Comparison of ENCODE assay signal across 8 cellular contexts in genomic region chrX:46758163-46758955, GRCh38. TPM values are rescaled to one million over a fixed set of nuclear protein-coding genes. Genes with fewer than 3 reads are reported as not detected.
DNase-seq lines count a peak whose midpoint lies in the region; ATAC-seq and TF ChIP-seq lines count a peak whose summit lies in the region.

No MANE protein-coding gene starts in this region.

- DNase-seq in CD8-positive, alpha-beta memory T cell = no peak
- peak; percentile 29 for DNase-seq in activated CD8-positive, alpha-beta T cell treated with anti-CD3 and anti-CD28 coated beads for 36 hours
- DNase-seq in fibroblast of lung (ENCODE audit: low read depth in 2 of 2) = peak; percentile 5 to 27
- peak in 3 of 5 donors; percentile 23 to 38 (median 35) for DNase-seq in ovary
- no peak for DNase-seq in NCI-H187 (lab: John Stamatoyannopoulos, UW)
- no peak for DNase-seq in OCI-M1 (lab: John Stamatoyannopoulos, UW)

- H3K4me3 ChIP-seq in CD8-positive, alpha-beta memory T cell (ENCODE audit: low read length) = peak overlapping the region; percentile 52
- peak overlapping the region; percentile 51 to 66 (median 59) for H3K4me3 ChIP-seq in fibroblast of lung (replicated peaks in 1 of 4; ENCODE audit: control extremely low read depth in 1 of 4, insufficient read depth in 1 of 4, low read depth in 3 of 4, low read length in 4 of 4)
- peak overlapping the region; percentile 38 for H3K4me3 ChIP-seq in ovary

- 40 to 55% (median 43%) methylated on average over 46 to 47 of the region's 47 CpGs for WGBS in ovary, 3 donors

- H3K27me3 Mint-ChIP-seq in CD8-positive, alpha-beta memory T cell = peaks cover 11 to 17% of the 10 kb centered on the region in 2 donors
- H3K27me3 Mint-ChIP-seq in IgD-negative memory B cell = no peaks in the 10 kb centered on the region
- H3K27me3 Mint-ChIP-seq in activated CD8-positive, alpha-beta T cell treated with anti-CD3 and anti-CD28 coated beads for 36 hours = peaks cover 5% of the 10 kb centered on the region

- H3K27me3 ChIP-seq in CD8-positive, alpha-beta memory T cell (ENCODE audit: insufficient read depth, low read length, poor library complexity, severe bottlenecking) = no peaks in the 10 kb centered on the region
- H3K27me3 ChIP-seq in fibroblast of lung (ENCODE audit: control insufficient read depth, insufficient read depth, low read length) (no peaks in the 10 kb centered on the region), ovary (no peaks in the 10 kb centered on the region)

- no peak for TF ChIP-seq CTCF in activated CD8-positive, alpha-beta T cell treated with anti-CD3 and anti-CD28 coated beads for 36 hours (IDR thresholded peaks at IDR 0.05)
- TF ChIP-seq CTCF in fibroblast of lung (conservative IDR thresholded peaks at IDR 0.05 in 1 of 2, IDR thresholded peaks at IDR 0.05 in 1 of 2; ENCODE audit: low read depth in 1 of 2, low read length in 2 of 2) (no peak), ovary (IDR thresholded peaks at IDR 0.05) (no peak)

- TF ChIP-seq EP300 in ovary (IDR thresholded peaks at IDR 0.05) = no peak

- H3K36me3 ChIP-seq in CD8-positive, alpha-beta memory T cell (ENCODE audit: insufficient read depth, low read length) = no peaks in the 10 kb centered on the region
- no peaks in the 10 kb centered on the region for H3K36me3 ChIP-seq in fibroblast of lung (ENCODE audit: control insufficient read depth, insufficient read depth, low read length)
- H3K36me3 ChIP-seq in ovary = no peaks in the 10 kb centered on the region

- peak overlapping the region; percentile 30 for H3K9ac ChIP-seq in fibroblast of lung (ENCODE audit: insufficient read depth, low read length)

- no peaks in the 10 kb centered on the region for H3K9me3 ChIP-seq in CD8-positive, alpha-beta memory T cell (ENCODE audit: low read length)
- H3K9me3 ChIP-seq in fibroblast of lung (ENCODE audit: control insufficient read depth, insufficient read depth, low read depth, low read length) (no peaks in the 10 kb centered on the region), ovary (no peaks in the 10 kb centered on the region)

- peak overlapping the region in 4 of 8 donors; percentile 27 to 89 (median 56) for H3K27ac Mint-ChIP-seq in CD8-positive, alpha-beta memory T cell
- H3K27ac Mint-ChIP-seq in IgD-negative memory B cell = peak overlapping the region; percentile 85 to 94 (median 86)
- H3K27ac Mint-ChIP-seq in activated CD8-positive, alpha-beta T cell treated with anti-CD3 and anti-CD28 coated beads for 36 hours = peak overlapping the region; percentile 90

- no peak overlapping the region for H3K27ac ChIP-seq in CD8-positive, alpha-beta memory T cell (ENCODE audit: low read depth, low read length)
- H3K27ac ChIP-seq in fibroblast of lung (ENCODE audit: insufficient read depth, low read length) = peak overlapping the region; percentile 5
- peak overlapping the region; percentile 49 for H3K27ac ChIP-seq in ovary

- H3K4me3 Mint-ChIP-seq in CD8-positive, alpha-beta memory T cell = peak overlapping the region; percentile 84 to 93 (median 90)
- H3K4me3 Mint-ChIP-seq in IgD-negative memory B cell = peak overlapping the region; percentile 91 to 97 (median 94)
- peak overlapping the region; percentile 96 for H3K4me3 Mint-ChIP-seq in activated CD8-positive, alpha-beta T cell treated with anti-CD3 and anti-CD28 coated beads for 36 hours

- H3K4me2 ChIP-seq in fibroblast of lung (ENCODE audit: extremely low read depth, insufficient read depth, low read length) = peak overlapping the region; percentile 87

- intact Hi-C loops in activated CD8-positive, alpha-beta T cell treated with anti-CD3 and anti-CD28 coated beads for 36 hours (cut with micrococcal nuclease) = loop anchor here (2.0 kb wide), 1 partner anchor 38 kb away; no protein-coding TSS in a partner anchor
- intact Hi-C loops in ovary (cut with DNase I) = loop anchor here (2.0 to 10.0 kb wide), 3 partner anchors 38 to 276 kb away; no protein-coding TSS in a partner anchor

- CTCF ChIA-PET in CD8-positive, alpha-beta memory T cell (lab: Charles Lee) = interaction anchor here (0.8 to 1.4 kb wide), 3 partner anchors 37 to 335 kb away, joined by 3 to 5 read pairs (median 4); no protein-coding TSS in a partner anchor
- CTCF ChIA-PET in activated CD8-positive, alpha-beta T cell treated with anti-CD3 and anti-CD28 coated beads for 36 hours (lab: Charles Lee) = interaction anchor here (1.0 to 1.1 kb wide), 3 partner anchors 33 to 53 kb away, joined by 4 to 6 read pairs (median 5); no protein-coding TSS in a partner anchor

- peaks cover 0 to 7% (median 0%) of the 10 kb centered on the region in 5 donors for H3K9me3 Mint-ChIP-seq in CD8-positive, alpha-beta memory T cell
- peaks cover 0 to 7% (median 6%) of the 10 kb centered on the region in 3 donors for H3K9me3 Mint-ChIP-seq in IgD-negative memory B cell
- no peaks in the 10 kb centered on the region for H3K9me3 Mint-ChIP-seq in activated CD8-positive, alpha-beta T cell treated with anti-CD3 and anti-CD28 coated beads for 36 hours

- peak overlapping the region; percentile 58 for H2AFZ ChIP-seq in fibroblast of lung (ENCODE audit: low read length)

- peaks cover 4% of the 10 kb centered on the region for H3K4me1 ChIP-seq in CD8-positive, alpha-beta memory T cell (ENCODE audit: insufficient read depth, low read length)
- H3K4me1 ChIP-seq in fibroblast of lung (ENCODE audit: control insufficient read depth, extremely low read depth, insufficient read depth, low read length) = no peaks in the 10 kb centered on the region
- peaks cover 3% of the 10 kb centered on the region for H3K4me1 ChIP-seq in ovary (ENCODE audit: insufficient read depth)

- no peaks in the 10 kb centered on the region for H4K20me1 ChIP-seq in fibroblast of lung (ENCODE audit: control insufficient read depth, extremely low read depth, insufficient read depth, low read length)

- peak; percentile 19 for ATAC-seq in GM21423 (IDR thresholded peaks at IDR 0.05; ENCODE audit: unreplicated experiment)
- peak; percentile 15 for ATAC-seq in activated CD8-positive, alpha-beta T cell treated with anti-CD3 and anti-CD28 coated beads for 36 hours

- peaks cover 21% of the 10 kb centered on the region for H3K79me2 ChIP-seq in fibroblast of lung (ENCODE audit: control insufficient read depth, insufficient read depth, low read length)

- H3K4me1 Mint-ChIP-seq in CD8-positive, alpha-beta memory T cell = peaks cover 11 to 23% (median 11%) of the 10 kb centered on the region in 3 donors
- H3K4me1 Mint-ChIP-seq in IgD-negative memory B cell = peaks cover 14 to 25% (median 18%) of the 10 kb centered on the region in 3 donors
- H3K4me1 Mint-ChIP-seq in activated CD8-positive, alpha-beta T cell treated with anti-CD3 and anti-CD28 coated beads for 36 hours (ENCODE audit: low read depth) = peaks cover 15% of the 10 kb centered on the region

- POLR2A ChIA-PET in CD8-positive, alpha-beta memory T cell (lab: Charles Lee) = no interaction called here
- POLR2A ChIA-PET in activated CD8-positive, alpha-beta T cell treated with anti-CD3 and anti-CD28 coated beads for 36 hours (lab: Charles Lee) = interaction anchor here (1.7 kb wide), 1 partner anchor 25 kb away, joined by 4 read pairs; no protein-coding TSS in a partner anchor

- TF ChIP-seq POLR2A in ovary (IDR thresholded peaks at IDR 0.05) = no peak

- H3K36me3 Mint-ChIP-seq in CD8-positive, alpha-beta memory T cell = peaks cover 0 to 3% (median 0%) of the 10 kb centered on the region in 3 donors
- no peaks in the 10 kb centered on the region for H3K36me3 Mint-ChIP-seq in IgD-negative memory B cell
- peaks cover 6% of the 10 kb centered on the region for H3K36me3 Mint-ChIP-seq in activated CD8-positive, alpha-beta T cell treated with anti-CD3 and anti-CD28 coated beads for 36 hours (ENCODE audit: low read depth)

RNA-seq across cellular contexts. Expression of gene SLC9A7, which starts 0.6 kb away (rescaled TPM):
- 10 to 100 TPM; 25.7 to 26.7 TPM for total RNA-seq in CD8-positive, alpha-beta memory T cell
- 0.63 TPM for polyA plus RNA-seq in CD8-positive, alpha-beta memory T cell
- polyA plus RNA-seq in IgD-negative memory B cell = 18.7 TPM
- total RNA-seq in activated CD8-positive, alpha-beta T cell treated with anti-CD3 and anti-CD28 coated beads for 36 hours = 10 to 100 TPM; 16.9 to 17.0 TPM
- total RNA-seq in fibroblast of lung = 22.6 and 47.7 TPM in 2 replicates
- polyA plus RNA-seq in fibroblast of lung = 13.9 and 21.4 TPM in 2 replicates
- 7.2 and 11.4 TPM in 2 replicates for polyA plus RNA-seq in fibroblast of lung (2012)
- 47.8 and 105 TPM in 2 replicates for polyA minus RNA-seq in fibroblast of lung (ENCODE audit: low replicate concordance)
- total RNA-seq in ovary = 10 to 100 TPM in 4 of 7 donors, 1 to 10 TPM in 3; 7.9 to 22.3 (median 10.8) TPM
- 1 to 10 TPM; 2.2 to 6.1 TPM for polyA plus RNA-seq in ovary

Comparison
In these comparisons a context has a peak if more than half of its experiments do, and no peak if none do; other contexts are left out.
1. DNase-seq: peak in activated CD8-positive, alpha-beta T cell treated with anti-CD3 and anti-CD28 coated beads for 36 hours (single experiment), fibroblast of lung (2 of 2) and ovary (3 of 5); none in CD8-positive, alpha-beta memory T cell (0 of 5), NCI-H187 (0 of 2) and OCI-M1 (single experiment).
2. Peak in every context shown above with its lines, with median percentiles within 50 percentile points of each other: H3K4me3 ChIP-seq and H3K4me3 Mint-ChIP-seq.